Comparison of ENCODE assay signal across 26 cellular contexts in the genomic region with DNA sequence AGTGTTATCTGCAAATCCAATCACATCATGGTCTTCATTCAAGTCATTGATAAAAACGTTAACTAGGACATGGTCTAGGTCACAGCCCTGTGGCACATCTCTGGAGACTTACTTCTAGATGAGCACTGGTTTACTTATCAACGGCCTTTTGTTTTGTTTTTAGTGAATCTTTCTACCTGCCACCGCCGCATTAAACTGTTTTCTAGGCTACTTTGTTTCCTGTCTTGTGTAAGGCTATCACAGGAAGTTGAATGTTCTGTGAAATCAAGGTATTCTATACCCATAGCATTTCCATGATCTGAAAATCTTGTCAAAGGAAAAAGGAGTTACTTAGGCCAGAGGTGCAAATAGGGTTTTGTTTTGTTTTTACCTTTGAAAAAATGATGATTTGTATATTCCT. TPM values are rescaled to one million over a fixed set of nuclear protein-coding genes. Genes with fewer than 3 reads are reported as not detected.
DNase-seq lines count a peak whose midpoint lies in the region; ATAC-seq, FAIRE-seq and TF ChIP-seq lines count a peak whose summit lies in the region.
"Had no signal": no experiment of that assay in that cellular context is flagged by ENCODE, and none has a peak within 500 bp of the region (broad histone marks: within the 10 kb centered on the region; RNA-seq: fewer than 3 reads in every experiment).

No MANE protein-coding gene starts in this region.

- TF ChIP-seq CTCF in HepG2 (CRISPR knock-in tag; IDR thresholded peaks at IDR 0.05) (no peak), right lobe of liver (IDR thresholded peaks at IDR 0.05) (no peak), OCI-LY3 (IDR thresholded peaks at IDR 0.05; ENCODE audit: low read depth, low read length) (no peak), neural crest cell (conservative IDR thresholded peaks at IDR 0.05) (no peak)

- H3K9ac ChIP-seq in HepG2 (ENCODE audit: insufficient read depth, low read depth, low read length) = no peak overlapping the region
- H3K9ac ChIP-seq in OCI-LY3 (ENCODE audit: low read length) = no peak overlapping the region

- no peak for ATAC-seq in HepG2
- ATAC-seq in right lobe of liver = no peak

- POLR2A ChIA-PET in HepG2 (lab: Yijun Ruan, JAX) = no interaction called here

- FAIRE-seq in HepG2 (lab: Jason Lieb, UNC) = peak; percentile 18
- FAIRE-seq: bronchial epithelial cell, endothelial cell of umbilical vein had no signal

- CTCF ChIA-PET in HepG2 (lab: Yijun Ruan, JAX; ENCODE audit: low intra/inter-chr PET ratio, low total read pairs) = no interaction called here

- peaks cover 2% of the 10 kb centered on the region for H3K27me3 Mint-ChIP-seq in activated T-helper 2 cell treated with anti-CD3 and anti-CD28 coated beads, Interferon-gamma antibody, Interleukin-2, Interleukin-4, amounts not matched to agents 10 μg/mL and 5 μg/mL and 100 μg/mL, durations not matched to agents 14 hours and 24 hours and 36 hours (ENCODE audit: low read depth)
- peaks cover 2% of the 10 kb centered on the region for H3K27me3 Mint-ChIP-seq in neural crest cell (ENCODE audit: low read depth)
- H3K27me3 Mint-ChIP-seq: type B pancreatic cell had no signal

- BruUV-seq in HepG2 (replicated peaks; lab: Mats Ljungman, UMichigan) = no TSS peak

- H3K4me1 ChIP-seq in HepG2 (ENCODE audit: insufficient read depth, low read length) = peaks cover 26% of the 10 kb centered on the region
- no peaks in the 10 kb centered on the region for H3K4me1 ChIP-seq in right lobe of liver
- peaks cover 47% of the 10 kb centered on the region for H3K4me1 ChIP-seq in OCI-LY3 (ENCODE audit: low read length)
- no peaks in the 10 kb centered on the region for H3K4me1 ChIP-seq in HAP-1
- H3K4me1 ChIP-seq: adrenal gland had no signal

- no peak overlapping the region for H3K4me3 Mint-ChIP-seq in activated T-helper 2 cell treated with anti-CD3 and anti-CD28 coated beads, Interferon-gamma antibody, Interleukin-2, Interleukin-4, amounts not matched to agents 10 μg/mL and 5 μg/mL and 100 μg/mL, durations not matched to agents 14 hours and 24 hours and 36 hours (ENCODE audit: low read depth)
- H3K4me3 Mint-ChIP-seq in neural crest cell = no peak overlapping the region
- H3K4me3 Mint-ChIP-seq: dendritic cell treated with granulocyte-macrophage colony-stimulating factor and Interleukin-4, amounts not matched to agents 40 ng/mL and 50 ng/mL, for 4 days; type B pancreatic cell had no signal

- 20% methylated on average over 4 of the region's 4 CpGs for WGBS in HepG2 (ENCODE audit: low lambda C conversion rate)
- 58% methylated on average over 4 of the region's 4 CpGs for WGBS in right lobe of liver (ENCODE audit: insufficient coverage, low coverage, low lambda C conversion rate, missing lambda C conversion rate)

- DNase-seq in HepG2 (ENCODE audit: low spot score) (no peak), right lobe of liver (no peak), neural crest cell (ENCODE audit: low read depth, low spot score) (no peak), DMS153 treated with DMSO at 0.1 percent for 48 hours (lab: John Stamatoyannopoulos, UW; ENCODE audit: unreplicated experiment) (no peak), COLO829 (ENCODE audit: low spot score) (no peak), HAP-1 (ENCODE audit: low spot score in 2 of 2) (no peak)
- no peak for DNase-seq in activated T-helper 2 cell treated with anti-CD3 and anti-CD28 coated beads, Interferon-gamma antibody, Interleukin-2, Interleukin-4, amounts not matched to agents 10 μg/mL and 5 μg/mL and 100 μg/mL, durations not matched to agents 14 hours and 24 hours and 36 hours (ENCODE audit: low spot score)
- DNase-seq: activated CD4-positive, CD25-positive, alpha-beta regulatory T cell; activated CD8-positive, alpha-beta memory T cell treated with anti-CD3 and anti-CD28 coated beads, Interleukin-2, amount 50 U/mL, for 4 hours; adrenal gland; COR-L47; HCEC 1CT; head of caudate nucleus; NCI-H1048; NCI-H1930; NCI-H345; retina; spleen; stimulated activated CD4-positive, alpha-beta T cell treated with anti-CD3 and anti-CD28 coated beads, Interleukin-4, amount 100 ng/mL, for 24 hours; T1000 had no signal

- TF ChIP-seq EP300 in HepG2 (IDR thresholded peaks at IDR 0.05; ENCODE audit: low read depth in 2 of 2, low read length in 2 of 2) (no peak), HepG2 (CRISPR knock-in tag; IDR thresholded peaks at IDR 0.05; ENCODE audit: borderline replicate concordance) (no peak)

- H3K36me3 ChIP-seq in HepG2 (replicated peaks in 1 of 2; ENCODE audit: control insufficient read depth in 1 of 2, insufficient read depth in 2 of 2, low read length in 2 of 2) (no peaks in the 10 kb centered on the region), right lobe of liver (no peaks in the 10 kb centered on the region), OCI-LY3 (replicated peaks; ENCODE audit: low read depth, low read length) (no peaks in the 10 kb centered on the region), HAP-1 (replicated peaks) (no peaks in the 10 kb centered on the region)
- H3K36me3 ChIP-seq: adrenal gland, spleen had no signal

- TF ChIP-seq RAD21 in HepG2 (CRISPR knock-in tag; IDR thresholded peaks at IDR 0.05) = no peak

- H3K4me1 Mint-ChIP-seq in activated T-helper 2 cell treated with anti-CD3 and anti-CD28 coated beads, Interferon-gamma antibody, Interleukin-2, Interleukin-4, amounts not matched to agents 10 μg/mL and 5 μg/mL and 100 μg/mL, durations not matched to agents 14 hours and 24 hours and 36 hours (ENCODE audit: low read depth) = peaks cover 26% of the 10 kb centered on the region
- H3K4me1 Mint-ChIP-seq in neural crest cell = peaks cover 6% of the 10 kb centered on the region

- no peaks in the 10 kb centered on the region for H4K20me1 ChIP-seq in HepG2 (ENCODE audit: insufficient read depth, low read length)
- H4K20me1 ChIP-seq in OCI-LY3 (ENCODE audit: insufficient read depth, low read length) = no peaks in the 10 kb centered on the region

- peaks cover 17 to 80% of the 10 kb centered on the region in 2 experiments for H3K27me3 ChIP-seq in HepG2 (ENCODE audit: control insufficient read depth in 1 of 2, insufficient read depth in 2 of 2, low read length in 2 of 2)
- H3K27me3 ChIP-seq in right lobe of liver = no peaks in the 10 kb centered on the region
- H3K27me3 ChIP-seq in OCI-LY3 (ENCODE audit: low read depth, low read length) = no peaks in the 10 kb centered on the region
- no peaks in the 10 kb centered on the region for H3K27me3 ChIP-seq in HAP-1 (ENCODE audit: low read depth)
- H3K27me3 ChIP-seq: adrenal gland, spleen had no signal

- no peak overlapping the region for H3K27ac ChIP-seq in HepG2 (ENCODE audit: extremely low read length, insufficient read depth, low read length)
- no peak overlapping the region for H3K27ac ChIP-seq in right lobe of liver
- no peak overlapping the region for H3K27ac ChIP-seq in OCI-LY3 (ENCODE audit: low read length)
- H3K27ac ChIP-seq: adrenal gland, SK-N-MC had no signal

- H3K9me3 ChIP-seq in HepG2 (ENCODE audit: low read length) = no peaks in the 10 kb centered on the region
- no peaks in the 10 kb centered on the region for H3K9me3 ChIP-seq in right lobe of liver
- no peaks in the 10 kb centered on the region for H3K9me3 ChIP-seq in OCI-LY3 (ENCODE audit: insufficient read depth, low read length)
- no peaks in the 10 kb centered on the region for H3K9me3 ChIP-seq in HAP-1
- H3K9me3 ChIP-seq: adrenal gland, spleen had no signal

- no peak overlapping the region for H3K4me2 ChIP-seq in HepG2 (ENCODE audit: low read depth, low read length)
- H3K4me2 ChIP-seq in OCI-LY3 (ENCODE audit: low read length) = peak overlapping the region; percentile 61

- H2AFZ ChIP-seq in HepG2 (ENCODE audit: low read length) (no peak overlapping the region), OCI-LY3 (ENCODE audit: low read depth, low read length) (peak overlapping the region; percentile 30)

- H3K4me3 ChIP-seq in HepG2 (replicated peaks in 1 of 3; ENCODE audit: insufficient read depth in 1 of 3, low read depth in 2 of 3, low read length in 3 of 3) = no peak overlapping the region
- H3K4me3 ChIP-seq in right lobe of liver = no peak overlapping the region
- no peak overlapping the region for H3K4me3 ChIP-seq in OCI-LY3 (ENCODE audit: low read length)
- no peak overlapping the region for H3K4me3 ChIP-seq in HAP-1
- H3K4me3 ChIP-seq: adrenal gland, SK-N-MC, spleen had no signal

- peak overlapping the region; percentile 29 for H3K27ac Mint-ChIP-seq in activated T-helper 2 cell treated with anti-CD3 and anti-CD28 coated beads, Interferon-gamma antibody, Interleukin-2, Interleukin-4, amounts not matched to agents 10 μg/mL and 5 μg/mL and 100 μg/mL, durations not matched to agents 14 hours and 24 hours and 36 hours
- peak overlapping the region; percentile 27 for H3K27ac Mint-ChIP-seq in neural crest cell (ENCODE audit: unreplicated experiment)
- H3K27ac Mint-ChIP-seq: type B pancreatic cell had no signal

- no peaks in the 10 kb centered on the region for H3K79me2 ChIP-seq in HepG2 (ENCODE audit: insufficient read depth, low read length)
- no peaks in the 10 kb centered on the region for H3K79me2 ChIP-seq in OCI-LY3 (ENCODE audit: low read length)

- H3K36me3 Mint-ChIP-seq in activated T-helper 2 cell treated with anti-CD3 and anti-CD28 coated beads, Interferon-gamma antibody, Interleukin-2, Interleukin-4, amounts not matched to agents 10 μg/mL and 5 μg/mL and 100 μg/mL, durations not matched to agents 14 hours and 24 hours and 36 hours (ENCODE audit: low read depth) = no peaks in the 10 kb centered on the region
- no peaks in the 10 kb centered on the region for H3K36me3 Mint-ChIP-seq in neural crest cell (ENCODE audit: low read depth)
- H3K36me3 Mint-ChIP-seq: type B pancreatic cell had no signal

- in situ Hi-C loops in HepG2 (cut with HindIII; ENCODE audit: extremely low pct_ligation_motif_present, low pct_unique_long_range_greater_than_20kb) = no loop called here
- in situ Hi-C loops in HAP-1 (cut with MboI; ENCODE audit: low sequenced_read_pairs) = no loop called here

- H3K9me3 Mint-ChIP-seq in activated T-helper 2 cell treated with anti-CD3 and anti-CD28 coated beads, Interferon-gamma antibody, Interleukin-2, Interleukin-4, amounts not matched to agents 10 μg/mL and 5 μg/mL and 100 μg/mL, durations not matched to agents 14 hours and 24 hours and 36 hours = no peaks in the 10 kb centered on the region
- no peaks in the 10 kb centered on the region for H3K9me3 Mint-ChIP-seq in neural crest cell
- H3K9me3 Mint-ChIP-seq: dendritic cell treated with granulocyte-macrophage colony-stimulating factor and Interleukin-4, amounts not matched to agents 40 ng/mL and 50 ng/mL, for 4 days; type B pancreatic cell had no signal

- intact Hi-C loops in HepG2 (cut with micrococcal nuclease; ENCODE audit: unreplicated experiment) = no loop called here
- intact Hi-C loops in right lobe of liver (cut with DNase I) = no loop called here
- intact Hi-C loops in activated T-helper 2 cell treated with anti-CD3 and anti-CD28 coated beads, Interferon-gamma antibody, Interleukin-2, Interleukin-4, amounts not matched to agents 10 μg/mL and 5 μg/mL and 100 μg/mL, durations not matched to agents 14 hours and 24 hours and 36 hours (cut with micrococcal nuclease) = loop anchor here (2.0 kb wide), 1 partner anchor 16 kb away; no protein-coding TSS in a partner anchor

- TF ChIP-seq POLR2A in HepG2 (IDR thresholded peaks at IDR 0.05; ENCODE audit: insufficient read depth in 1 of 2, low read depth in 2 of 2, low read length in 2 of 2) (no peak), right lobe of liver (IDR thresholded peaks at IDR 0.05) (no peak)

RNA-seq across cellular contexts. Expression of a gene that starts 26.9 kb away (rescaled TPM):
- total RNA-seq in HepG2 (2016; rRNA removed; fragmentation: Illumina TruSeq; extraction: Trizol) = 0.66 and 0.77 TPM in 2 replicates
- total RNA-seq in HepG2 (2016; cell fraction: cytosol; rRNA removed; fragmentation: Illumina TruSeq; extraction: Trizol; ENCODE audit: low read depth) = 0.30 and 0.35 TPM in 2 replicates
- 0.59 and 0.95 TPM in 2 replicates for total RNA-seq in HepG2 (2016; cell fraction: insoluble cytoplasmic fraction; rRNA removed; fragmentation: Illumina TruSeq; extraction: Trizol)
- total RNA-seq in HepG2 (2016; cell fraction: membrane; rRNA removed; fragmentation: Illumina TruSeq; extraction: Trizol) = 0.83 and 0.93 TPM in 2 replicates
- total RNA-seq in HepG2 (2016; cell fraction: nucleus; rRNA removed; fragmentation: Illumina TruSeq; extraction: Trizol) = 0.66 and 1.2 TPM in 2 replicates
- 2.4 and 3.2 TPM in 2 replicates for polyA plus RNA-seq in HepG2 (2011; rRNA removed)
- 2.4 and 2.6 TPM in 2 replicates for polyA plus RNA-seq in HepG2 (2011; cell fraction: cytosol; rRNA removed)
- 4.1 and 5.9 TPM in 2 replicates for polyA plus RNA-seq in HepG2 (2011; cell fraction: nucleus; rRNA removed)
- 0.94 and 3.5 TPM in 2 replicates for polyA plus RNA-seq in HepG2 (2012)
- 0.05 and 0.10 TPM in 2 replicates for polyA plus RNA-seq in HepG2 (2016; cell fraction: cytosol; fragmentation: Illumina TruSeq; extraction: Trizol; ENCODE audit: low read depth)
- 0.32 and 0.52 TPM in 2 replicates for polyA plus RNA-seq in HepG2 (2016; cell fraction: insoluble cytoplasmic fraction; fragmentation: Illumina TruSeq; extraction: Trizol; ENCODE audit: low read depth)
- polyA plus RNA-seq in HepG2 (2016; cell fraction: membrane; fragmentation: Illumina TruSeq; extraction: Trizol; ENCODE audit: low read depth) = 0.27 and 0.28 TPM in 2 replicates
- polyA plus RNA-seq in HepG2 (2016; cell fraction: nucleus; fragmentation: Illumina TruSeq; extraction: Trizol; ENCODE audit: insufficient read depth, low read depth) = 1.1 and 1.3 TPM in 2 replicates
- polyA minus RNA-seq in HepG2 (2011; rRNA and poly(A)+ RNA removed; ENCODE audit: low replicate concordance) = 11.0 and 18.7 TPM in 2 replicates
- 6.9 and 7.9 TPM in 2 replicates for polyA minus RNA-seq in HepG2 (2011; cell fraction: cytosol; rRNA and poly(A)+ RNA removed)
- 3.5 and 5.2 TPM in 2 replicates for polyA minus RNA-seq in HepG2 (2011; cell fraction: nucleus; rRNA and poly(A)+ RNA removed)
- 10 to 100 TPM in 4 of 6 experiments, 1 to 10 TPM in 2; 1.2 to 87.3 (median 24.1) TPM for total RNA-seq in right lobe of liver
- 93.5 and 99.8 TPM in 2 replicates for total RNA-seq in activated T-helper 2 cell treated with anti-CD3 and anti-CD28 coated beads, Interferon-gamma antibody, Interleukin-2, Interleukin-4, amounts not matched to agents 10 μg/mL and 5 μg/mL and 100 μg/mL, durations not matched to agents 14 hours and 24 hours and 36 hours
- 5.4 and 6.1 TPM in 2 replicates for total RNA-seq in neural crest cell

RNA-seq across cellular contexts. Expression of a gene that starts 45.5 kb away (rescaled TPM):
- total RNA-seq in HepG2 (2016; rRNA removed; fragmentation: Illumina TruSeq; extraction: Trizol) (18.8 and 25.9 TPM in 2 replicates), right lobe of liver (10 to 100 TPM in 5 of 6 experiments, 1 to 10 TPM in 1; 8.8 to 17.5 (median 13.4) TPM), neural crest cell (42.7 and 52.0 TPM in 2 replicates)
- 10.8 and 10.9 TPM in 2 replicates for total RNA-seq in HepG2 (2016; cell fraction: cytosol; rRNA removed; fragmentation: Illumina TruSeq; extraction: Trizol; ENCODE audit: low read depth)
- total RNA-seq in HepG2 (2016; cell fraction: insoluble cytoplasmic fraction; rRNA removed; fragmentation: Illumina TruSeq; extraction: Trizol) = 14.8 and 27.5 TPM in 2 replicates
- 11.3 and 11.9 TPM in 2 replicates for total RNA-seq in HepG2 (2016; cell fraction: membrane; rRNA removed; fragmentation: Illumina TruSeq; extraction: Trizol)
- 27.4 and 30.7 TPM in 2 replicates for total RNA-seq in HepG2 (2016; cell fraction: nucleus; rRNA removed; fragmentation: Illumina TruSeq; extraction: Trizol)
- 31.5 and 42.3 TPM in 2 replicates for polyA plus RNA-seq in HepG2 (2011; rRNA removed)
- 30.6 and 33.0 TPM in 2 replicates for polyA plus RNA-seq in HepG2 (2011; cell fraction: cytosol; rRNA removed)
- 151 and 153 TPM in 2 replicates for polyA plus RNA-seq in HepG2 (2011; cell fraction: nucleus; rRNA removed)
- polyA plus RNA-seq in HepG2 (2012) = 18.3 and 27.7 TPM in 2 replicates
- polyA plus RNA-seq in HepG2 (2016; cell fraction: cytosol; fragmentation: Illumina TruSeq; extraction: Trizol; ENCODE audit: low read depth) = 2.9 and 3.9 TPM in 2 replicates
- 12.8 and 16.5 TPM in 2 replicates for polyA plus RNA-seq in HepG2 (2016; cell fraction: insoluble cytoplasmic fraction; fragmentation: Illumina TruSeq; extraction: Trizol; ENCODE audit: low read depth)
- polyA plus RNA-seq in HepG2 (2016; cell fraction: membrane; fragmentation: Illumina TruSeq; extraction: Trizol; ENCODE audit: low read depth) = 6.1 and 6.7 TPM in 2 replicates
- polyA plus RNA-seq in HepG2 (2016; cell fraction: nucleus; fragmentation: Illumina TruSeq; extraction: Trizol; ENCODE audit: insufficient read depth, low read depth) = 50.4 and 56.8 TPM in 2 replicates
- polyA minus RNA-seq in HepG2 (2011; rRNA and poly(A)+ RNA removed; ENCODE audit: low replicate concordance) = 49.2 and 54.3 TPM in 2 replicates
- polyA minus RNA-seq in HepG2 (2011; cell fraction: cytosol; rRNA and poly(A)+ RNA removed) = 13.6 and 15.2 TPM in 2 replicates
- polyA minus RNA-seq in HepG2 (2011; cell fraction: nucleus; rRNA and poly(A)+ RNA removed) = 58.3 and 63.7 TPM in 2 replicates
- 59.3 and 64.1 TPM in 2 replicates for total RNA-seq in activated T-helper 2 cell treated with anti-CD3 and anti-CD28 coated beads, Interferon-gamma antibody, Interleukin-2, Interleukin-4, amounts not matched to agents 10 μg/mL and 5 μg/mL and 100 μg/mL, durations not matched to agents 14 hours and 24 hours and 36 hours
